ENCODE assay signal across 11 cellular contexts in genomic region chr6:99611148-99611547, GRCh38. TPM values are rescaled to one million over a fixed set of nuclear protein-coding genes. Genes with fewer than 3 reads are reported as not detected.
DNase-seq lines count a peak whose midpoint lies in the region; ATAC-seq and FAIRE-seq lines count a peak whose summit lies in the region.
"Had no signal": no experiment of that assay in that cellular context is flagged by ENCODE, and none has a peak within 500 bp of the region (broad histone marks: within the 10 kb centered on the region; RNA-seq: fewer than 3 reads in every experiment).

No MANE protein-coding gene starts in this region.

- peak; percentile 51 for ATAC-seq in HG02763 (IDR thresholded peaks at IDR 0.05; ENCODE audit: unreplicated experiment)

- no peak overlapping the region for H3K4me3 ChIP-seq in Jurkat, Clone E6-1 (ENCODE audit: low read length)
- H3K4me3 ChIP-seq: hepatocyte had no signal

- H3K9me3 Mint-ChIP-seq in activated naive CD4-positive, alpha-beta T cell treated with anti-CD3 and anti-CD28 coated beads, Interleukin-2, amount 50 U/mL, for 24 hours = no peaks in the 10 kb centered on the region
- peaks cover 4% of the 10 kb centered on the region for H3K9me3 Mint-ChIP-seq in stimulated activated naive CD8-positive, alpha-beta T cell treated with anti-CD3 and anti-CD28 coated beads, Interleukin-15, Interleukin-2, amounts not matched to agents 100 ng/mL and 50 ng/mL, for 24 hours

- H3K36me3 Mint-ChIP-seq in activated naive CD4-positive, alpha-beta T cell treated with anti-CD3 and anti-CD28 coated beads, Interleukin-2, amount 50 U/mL, for 24 hours = no peaks in the 10 kb centered on the region
- no peaks in the 10 kb centered on the region for H3K36me3 Mint-ChIP-seq in stimulated activated naive CD8-positive, alpha-beta T cell treated with anti-CD3 and anti-CD28 coated beads, Interleukin-15, Interleukin-2, amounts not matched to agents 100 ng/mL and 50 ng/mL, for 24 hours (ENCODE audit: low read depth)
- H3K36me3 Mint-ChIP-seq: brain had no signal

- H3K27me3 Mint-ChIP-seq in activated naive CD4-positive, alpha-beta T cell treated with anti-CD3 and anti-CD28 coated beads, Interleukin-2, amount 50 U/mL, for 24 hours = peaks cover 69% of the 10 kb centered on the region
- peaks cover 79% of the 10 kb centered on the region for H3K27me3 Mint-ChIP-seq in stimulated activated naive CD8-positive, alpha-beta T cell treated with anti-CD3 and anti-CD28 coated beads, Interleukin-15, Interleukin-2, amounts not matched to agents 100 ng/mL and 50 ng/mL, for 24 hours

- intact Hi-C loops in posterior cingulate gyrus (cut with DNase I) = loop anchor here (10.0 kb wide), 1 partner anchor 854 kb away; the partner anchor contains the start of gene SIM1

- H3K4me1 Mint-ChIP-seq in activated naive CD4-positive, alpha-beta T cell treated with anti-CD3 and anti-CD28 coated beads, Interleukin-2, amount 50 U/mL, for 24 hours = peaks cover 28% of the 10 kb centered on the region
- H3K4me1 Mint-ChIP-seq in stimulated activated naive CD8-positive, alpha-beta T cell treated with anti-CD3 and anti-CD28 coated beads, Interleukin-15, Interleukin-2, amounts not matched to agents 100 ng/mL and 50 ng/mL, for 24 hours (ENCODE audit: low read depth) = peaks cover 30% of the 10 kb centered on the region

- H3K4me3 Mint-ChIP-seq in activated naive CD4-positive, alpha-beta T cell treated with anti-CD3 and anti-CD28 coated beads, Interleukin-2, amount 50 U/mL, for 24 hours = no peak overlapping the region
- H3K4me3 Mint-ChIP-seq in stimulated activated naive CD8-positive, alpha-beta T cell treated with anti-CD3 and anti-CD28 coated beads, Interleukin-15, Interleukin-2, amounts not matched to agents 100 ng/mL and 50 ng/mL, for 24 hours = peak overlapping the region; percentile 1

- peak overlapping the region; percentile 9 for H3K27ac Mint-ChIP-seq in activated naive CD4-positive, alpha-beta T cell treated with anti-CD3 and anti-CD28 coated beads, Interleukin-2, amount 50 U/mL, for 24 hours
- no peak overlapping the region for H3K27ac Mint-ChIP-seq in stimulated activated naive CD8-positive, alpha-beta T cell treated with anti-CD3 and anti-CD28 coated beads, Interleukin-15, Interleukin-2, amounts not matched to agents 100 ng/mL and 50 ng/mL, for 24 hours
- H3K27ac Mint-ChIP-seq: brain had no signal

- no peak for DNase-seq in activated naive CD4-positive, alpha-beta T cell (lab: John Stamatoyannopoulos, UW)
- DNase-seq in Jurkat, Clone E6-1 (ENCODE audit: low read depth, low spot score) = peak; percentile 68
- DNase-seq in urothelium cell line (ENCODE audit: low spot score) (no peak), NCI-H1930 (lab: John Stamatoyannopoulos, UW) (no peak), posterior cingulate gyrus (no peak)
- DNase-seq: WERI-Rb-1 had no signal

- no peak for FAIRE-seq in urothelium cell line (lab: Jason Lieb, UNC)

RNA-seq across cellular contexts. Expression of gene PRDM13, which starts 4.5 kb away (rescaled TPM):
- 3.1 TPM for polyA plus RNA-seq in Jurkat, Clone E6-1 (2012; ENCODE audit: insufficient read depth, insufficient read length)
- polyA plus RNA-seq: hepatocyte had no signal

RNA-seq across cellular contexts. Expression of gene CCNC, which starts 42.7 kb away (rescaled TPM):
- 63.7 TPM for polyA plus RNA-seq in Jurkat, Clone E6-1 (2012; ENCODE audit: insufficient read depth, insufficient read length)
